In the genomic region with DNA sequence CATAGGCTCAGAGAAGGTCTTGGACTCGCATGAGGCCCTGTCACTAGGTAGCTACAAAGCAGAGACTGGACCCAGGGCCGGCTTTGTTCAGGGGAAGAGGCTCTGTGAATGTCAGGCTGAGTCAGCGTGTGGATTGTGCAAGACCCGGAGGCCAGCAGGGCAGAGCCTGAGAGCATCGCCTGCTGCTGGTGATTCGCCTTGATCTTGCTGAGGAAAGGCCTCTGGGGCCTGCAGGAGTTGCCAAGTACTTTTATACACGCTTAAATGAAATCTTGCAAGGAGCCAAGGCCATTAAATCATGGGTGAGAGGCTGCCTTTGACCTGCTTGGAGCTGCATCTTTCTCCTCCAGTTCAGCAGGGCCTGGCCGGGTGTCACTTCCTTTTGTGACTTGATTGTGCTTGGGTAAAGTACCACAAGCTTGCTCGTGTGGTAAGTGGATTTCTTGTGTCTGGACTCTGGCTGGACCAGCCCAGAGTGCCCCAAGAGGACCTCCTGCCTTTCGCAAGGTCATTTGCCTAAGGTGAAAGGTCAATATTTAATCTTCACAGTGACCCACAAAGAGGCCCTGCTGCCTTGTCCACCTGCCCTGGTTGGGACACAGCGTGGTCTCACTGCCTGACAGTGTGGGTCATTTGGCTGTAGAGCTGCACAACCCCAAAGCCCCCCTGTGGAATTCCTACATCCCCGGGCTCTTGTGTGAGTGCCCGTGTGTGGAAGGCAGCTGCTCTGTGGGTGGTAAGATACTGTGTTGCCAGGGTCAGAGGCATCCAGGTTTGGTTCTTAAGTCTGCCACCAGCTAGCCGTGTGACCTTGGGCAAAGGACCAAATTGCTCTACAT, we compare ENCODE assay signal across 8 cellular contexts. TPM values are rescaled to one million over a fixed set of nuclear protein-coding genes. Genes with fewer than 3 reads are reported as not detected.
DNase-seq lines count a peak whose midpoint lies in the region; ATAC-seq and TF ChIP-seq lines count a peak whose summit lies in the region.

No MANE protein-coding gene starts in this region.

- H3K4me3 ChIP-seq in BLaER1 (peak overlapping the region; percentile 51), HUES48 (ENCODE audit: low read depth, low read length) (no peak overlapping the region), lower leg skin (ENCODE audit: low read depth, poor library complexity, severe bottlenecking) (no peak overlapping the region)

- H3K4me1 ChIP-seq in BLaER1 = peaks cover 89% of the 10 kb centered on the region
- H3K4me1 ChIP-seq in HUES48 (ENCODE audit: control insufficient read depth, insufficient read depth, low read length) = peaks cover 35% of the 10 kb centered on the region

- peaks cover 43% of the 10 kb centered on the region for H3K36me3 Mint-ChIP-seq in activated CD4-positive, alpha-beta T cell treated with anti-CD3 and anti-CD28 coated beads for 36 hours (ENCODE audit: low read depth)

- TF ChIP-seq CTCF in lower leg skin (IDR thresholded peaks at IDR 0.05) (no peak), GM13976 (IDR thresholded peaks at IDR 0.05; ENCODE audit: borderline replicate concordance, control extremely low read depth, extremely low read depth, insufficient read depth, missing control alignments) (no peak)

- no peaks in the 10 kb centered on the region for H3K27me3 ChIP-seq in BLaER1
- H3K27me3 ChIP-seq in HUES48 (ENCODE audit: control insufficient read depth, insufficient read depth, low read length) = no peaks in the 10 kb centered on the region

- peak; percentile 85 for ATAC-seq in activated CD4-positive, alpha-beta T cell treated with anti-CD3 and anti-CD28 coated beads for 36 hours
- no peak for ATAC-seq in HG02678 (IDR thresholded peaks at IDR 0.05; ENCODE audit: unreplicated experiment)

- 14 to 19% methylated on average over 13 to 14 of the region's 14 CpGs for WGBS in lower leg skin, 2 donors

- peak overlapping the region; percentile 23 for H3K4me3 Mint-ChIP-seq in activated CD4-positive, alpha-beta T cell treated with anti-CD3 and anti-CD28 coated beads for 36 hours

- peak overlapping the region; percentile 73 for H3K9ac ChIP-seq in BLaER1
- no peak overlapping the region for H3K9ac ChIP-seq in HUES48 (ENCODE audit: low read depth, low read length)

- intact Hi-C loops in activated CD4-positive, alpha-beta T cell treated with anti-CD3 and anti-CD28 coated beads for 36 hours (cut with DNase I, micrococcal nuclease) = loop anchor here in 1 of 2 experiments (2.0 kb wide), 1 partner anchor 14 kb away; no protein-coding TSS in a partner anchor
- intact Hi-C loops in lower leg skin (cut with DNase I; ENCODE audit: low total_unique reads) = no loop called here

- peak overlapping the region; percentile 90 for H3K4me2 ChIP-seq in BLaER1

- peaks cover 100% of the 10 kb centered on the region for H3K4me1 Mint-ChIP-seq in activated CD4-positive, alpha-beta T cell treated with anti-CD3 and anti-CD28 coated beads for 36 hours

- H3K9me3 Mint-ChIP-seq in activated CD4-positive, alpha-beta T cell treated with anti-CD3 and anti-CD28 coated beads for 36 hours (ENCODE audit: low read depth) = peaks cover 9% of the 10 kb centered on the region

- POLR2A ChIA-PET in activated CD4-positive, alpha-beta T cell treated with anti-CD3 and anti-CD28 coated beads for 36 hours (lab: Charles Lee) = interaction anchor here (0.5 to 3.1 kb wide), 8 partner anchors 11 to 300 kb away, joined by 3 to 18 read pairs (median 4); no protein-coding TSS in a partner anchor

- H3K27ac Mint-ChIP-seq in activated CD4-positive, alpha-beta T cell treated with anti-CD3 and anti-CD28 coated beads for 36 hours = peak overlapping the region; percentile 98

- H3K27me3 Mint-ChIP-seq in activated CD4-positive, alpha-beta T cell treated with anti-CD3 and anti-CD28 coated beads for 36 hours = no peaks in the 10 kb centered on the region

- CTCF ChIA-PET in activated CD4-positive, alpha-beta T cell treated with anti-CD3 and anti-CD28 coated beads for 36 hours (lab: Charles Lee) = interaction anchor here (0.6 to 16.9 kb wide), 7 partner anchors 9 to 121 kb away, joined by 3 to 372 read pairs (median 7); a partner anchor contains a TSS

- H3K9me3 ChIP-seq in BLaER1 = peaks cover 17% of the 10 kb centered on the region
- H3K9me3 ChIP-seq in HUES48 (ENCODE audit: control insufficient read depth, insufficient read depth, low read length) = no peaks in the 10 kb centered on the region

- H3K27ac ChIP-seq in BLaER1 (peak overlapping the region; percentile 84), HUES48 (ENCODE audit: low read depth, low read length) (peak overlapping the region; percentile 68)

- no peak for TF ChIP-seq POLR2A in lower leg skin (IDR thresholded peaks at IDR 0.05)

- in situ Hi-C loops in GM13976 (cut with MboI; ENCODE audit: low sequenced_read_pairs, unreplicated experiment) = no loop called here

- peaks cover 89% of the 10 kb centered on the region for H4K20me1 ChIP-seq in BLaER1

- H3K36me3 ChIP-seq in BLaER1 = peaks cover 46% of the 10 kb centered on the region
- H3K36me3 ChIP-seq in HUES48 (ENCODE audit: control insufficient read depth, insufficient read depth, low read length) = peaks cover 7% of the 10 kb centered on the region; the same call in 1 of the 2 replicates

- peak; percentile 88 for DNase-seq in activated CD4-positive, alpha-beta T cell treated with anti-CD3 and anti-CD28 coated beads for 36 hours
- DNase-seq in dedifferentiated amniotic fluid mesenchymal stem cell (ENCODE audit: extremely low spot score) (peak; percentile 88), lower leg skin (ENCODE audit: low spot score in 2 of 2) (peak; percentile 94 to 98), GM13976 (ENCODE audit: low spot score) (no peak)
- peak; percentile 56 to 60 for DNase-seq in stimulated activated CD4-positive, alpha-beta T cell treated with anti-CD3 and anti-CD28 coated beads, Interleukin-4, amount 100 ng/mL, for 4 hours

RNA-seq across cellular contexts. Expression of a gene that starts 38.6 kb away (rescaled TPM):
- total RNA-seq in activated CD4-positive, alpha-beta T cell treated with anti-CD3 and anti-CD28 coated beads for 36 hours = under 1 TPM in 1 of 2 experiments, not detected in 1; 0.11 TPM
- total RNA-seq in lower leg skin = under 1 TPM in 1 of 4 donors, not detected in 3; 0.13 TPM

RNA-seq across cellular contexts. Expression of a gene that starts 44.9 kb away (rescaled TPM):
- 10 to 100 TPM; 37.6 to 43.8 TPM for total RNA-seq in activated CD4-positive, alpha-beta T cell treated with anti-CD3 and anti-CD28 coated beads for 36 hours
- 100 to 1,000 TPM; 103 to 168 (median 131) TPM for total RNA-seq in lower leg skin
